16 cellular contexts compared by ENCODE assay signal in the genomic region with DNA sequence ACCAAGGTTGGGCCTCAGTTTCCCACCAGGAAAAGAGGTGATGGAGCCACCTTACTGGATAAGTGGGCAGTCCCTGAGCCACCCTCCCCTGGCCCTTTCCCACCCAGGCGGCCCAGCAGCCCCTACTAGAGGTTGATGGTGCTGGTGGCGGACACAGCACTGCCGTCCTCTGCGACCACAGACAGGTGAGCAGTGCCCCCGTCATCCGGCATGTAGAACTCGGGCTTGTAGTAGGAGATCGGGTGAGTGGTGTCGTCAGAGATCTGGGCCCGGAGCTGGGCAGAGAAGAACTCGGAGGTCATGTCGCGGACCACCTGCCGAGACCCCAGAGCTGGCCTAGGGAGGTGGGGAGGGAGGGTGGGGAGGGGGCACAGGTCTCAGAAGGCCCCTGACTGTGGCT. TPM values are rescaled to one million over a fixed set of nuclear protein-coding genes. Genes with fewer than 3 reads are reported as not detected.
"Had no signal": no experiment of that assay in that cellular context is flagged by ENCODE, and none has a peak within 500 bp of the region (broad histone marks: within the 10 kb centered on the region; RNA-seq: fewer than 3 reads in every experiment).

No MANE protein-coding gene starts in this region.

RNA-seq across cellular contexts. Expression of a gene that starts 2.3 kb away (rescaled TPM):
- total RNA-seq: glomerular endothelial cell, heart right ventricle, hepatocyte, left cardiac atrium, left ventricle myocardium inferior, lower leg skin, mammary epithelial cell, mesothelial cell of epicardium, mononuclear cell, natural killer cell, occipital lobe, ovary, prostate gland, sigmoid colon, temporal lobe, transverse colon had no signal
